In the genomic region with DNA sequence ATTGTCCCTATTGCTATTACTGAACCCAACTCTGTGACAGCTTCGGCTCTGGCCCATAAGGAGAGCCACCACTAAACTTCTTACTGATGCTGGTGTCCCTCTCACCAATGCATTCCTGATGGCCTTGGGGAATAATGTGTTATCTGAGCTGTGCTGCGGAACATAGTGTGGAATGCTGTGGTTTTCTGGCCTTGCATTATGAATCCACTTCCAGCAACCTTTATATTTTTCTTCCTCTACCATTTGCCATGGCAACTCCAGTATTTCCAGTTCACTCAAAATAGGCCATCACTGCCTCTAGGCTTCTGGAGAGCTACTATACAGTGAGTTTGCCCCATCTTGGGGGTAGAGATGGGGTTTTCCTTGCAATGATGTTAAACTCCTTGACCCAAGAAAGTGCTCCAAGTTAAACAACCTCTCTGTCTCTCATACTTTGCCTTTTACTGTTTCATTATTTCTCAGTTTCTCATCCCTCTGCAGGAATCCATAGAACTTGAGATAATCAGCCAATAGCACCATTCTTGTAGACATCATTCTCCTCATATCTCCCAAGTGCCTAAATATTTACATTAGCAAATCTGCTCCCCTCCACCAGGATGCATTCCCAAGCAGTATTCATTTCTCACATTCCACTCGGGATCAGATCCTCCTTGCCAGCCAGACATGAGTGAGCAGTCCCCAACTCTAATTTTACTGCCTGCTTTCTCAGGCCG, we compare ENCODE assay signal across 22 cellular contexts. TPM values are rescaled to one million over a fixed set of nuclear protein-coding genes. Genes with fewer than 3 reads are reported as not detected.
DNase-seq lines count a peak whose midpoint lies in the region; ATAC-seq and TF ChIP-seq lines count a peak whose summit lies in the region.
"Had no signal": no experiment of that assay in that cellular context is flagged by ENCODE, and none has a peak within 500 bp of the region (broad histone marks: within the 10 kb centered on the region; RNA-seq: fewer than 3 reads in every experiment).

No MANE protein-coding gene starts in this region.

- H3K27me3 Mint-ChIP-seq in activated naive CD8-positive, alpha-beta T cell treated with anti-CD3 and anti-CD28 coated beads, Interleukin-2, amount 50 U/mL, for 24 hours = no peaks in the 10 kb centered on the region
- H3K27me3 Mint-ChIP-seq in activated naive CD8-positive, alpha-beta T cell treated with anti-CD3 and anti-CD28 coated beads for 36 hours = no peaks in the 10 kb centered on the region

- peak overlapping the region; percentile 34 for H3K27ac Mint-ChIP-seq in activated naive CD8-positive, alpha-beta T cell treated with anti-CD3 and anti-CD28 coated beads, Interleukin-2, amount 50 U/mL, for 24 hours
- H3K27ac Mint-ChIP-seq in activated naive CD8-positive, alpha-beta T cell treated with anti-CD3 and anti-CD28 coated beads for 36 hours = no peak overlapping the region
- H3K27ac Mint-ChIP-seq: activated naive CD4-positive, alpha-beta T cell treated with anti-CD3 and anti-CD28 coated beads, Interleukin-2, amount 50 U/mL, for 72 hours; neural progenitor cell had no signal

- H3K9me3 Mint-ChIP-seq in activated naive CD8-positive, alpha-beta T cell treated with anti-CD3 and anti-CD28 coated beads, Interleukin-2, amount 50 U/mL, for 24 hours = no peaks in the 10 kb centered on the region
- H3K9me3 Mint-ChIP-seq in activated naive CD8-positive, alpha-beta T cell treated with anti-CD3 and anti-CD28 coated beads for 36 hours = no peaks in the 10 kb centered on the region
- H3K9me3 Mint-ChIP-seq: neural progenitor cell had no signal

- H3K36me3 Mint-ChIP-seq in activated naive CD8-positive, alpha-beta T cell treated with anti-CD3 and anti-CD28 coated beads, Interleukin-2, amount 50 U/mL, for 24 hours (ENCODE audit: low read depth) = no peaks in the 10 kb centered on the region
- H3K36me3 Mint-ChIP-seq in activated naive CD8-positive, alpha-beta T cell treated with anti-CD3 and anti-CD28 coated beads for 36 hours = no peaks in the 10 kb centered on the region
- H3K36me3 Mint-ChIP-seq: activated naive CD4-positive, alpha-beta T cell treated with anti-CD3 and anti-CD28 coated beads, Interleukin-2, amount 50 U/mL, for 72 hours; neural progenitor cell had no signal

- no peak for DNase-seq in activated naive CD8-positive, alpha-beta T cell treated with anti-CD3 and anti-CD28 coated beads, Interleukin-2, amount 50 U/mL, for 24 hours
- no peak for DNase-seq in activated naive CD8-positive, alpha-beta T cell treated with anti-CD3 and anti-CD28 coated beads for 36 hours
- DNase-seq in astrocyte of the spinal cord (ENCODE audit: low read depth, low spot score) = peak; percentile 44
- peak; percentile 57 for DNase-seq in iris pigment epithelial cell (ENCODE audit: low read depth)
- no peak for DNase-seq in stimulated activated CD4-positive, alpha-beta T cell treated with anti-CD3 and anti-CD28 coated beads, Interleukin-4, amount 100 ng/mL, for 4 hours
- DNase-seq in DMS153 treated with DMSO at 0.1 percent for 48 hours (lab: John Stamatoyannopoulos, UW; ENCODE audit: unreplicated experiment) = no peak
- DNase-seq in iPS-NIHi11 (ENCODE audit: low spot score) = no peak
- DNase-seq: dermis blood vessel endothelial cell; foreskin fibroblast; H7; Karpas-422; left ventricle myocardium superior; NCI-H1048; NCI-H187 treated with DMSO at 0.1 percent for 48 hours; NCI-H69; stimulated activated naive CD4-positive, alpha-beta T cell had no signal

- in situ Hi-C loops in astrocyte of the spinal cord (cut with HindIII; ENCODE audit: low sequenced_read_pairs) = no loop called here

- no peak for TF ChIP-seq CTCF in astrocyte of the spinal cord (IDR thresholded peaks at IDR 0.05; ENCODE audit: low read depth, low read length)

- H3K4me3 Mint-ChIP-seq in activated naive CD8-positive, alpha-beta T cell treated with anti-CD3 and anti-CD28 coated beads, Interleukin-2, amount 50 U/mL, for 24 hours = no peak overlapping the region
- no peak overlapping the region for H3K4me3 Mint-ChIP-seq in activated naive CD8-positive, alpha-beta T cell treated with anti-CD3 and anti-CD28 coated beads for 36 hours
- H3K4me3 Mint-ChIP-seq: neural progenitor cell had no signal

- H3K4me1 Mint-ChIP-seq in activated naive CD8-positive, alpha-beta T cell treated with anti-CD3 and anti-CD28 coated beads, Interleukin-2, amount 50 U/mL, for 24 hours = no peaks in the 10 kb centered on the region
- H3K4me1 Mint-ChIP-seq in activated naive CD8-positive, alpha-beta T cell treated with anti-CD3 and anti-CD28 coated beads for 36 hours = no peaks in the 10 kb centered on the region
- H3K4me1 Mint-ChIP-seq: neural progenitor cell had no signal

- no peak for ATAC-seq in activated naive CD8-positive, alpha-beta T cell treated with anti-CD3 and anti-CD28 coated beads, Interleukin-2, amount 50 U/mL, for 24 hours
- ATAC-seq in HG02884 (IDR thresholded peaks at IDR 0.05; ENCODE audit: unreplicated experiment) = no peak
- ATAC-seq: activated naive CD4-positive, alpha-beta T cell treated with anti-CD3 and anti-CD28 coated beads, Interleukin-2, amount 50 U/mL, for 72 hours; left ventricle myocardium superior had no signal

- H3K4me3 ChIP-seq in astrocyte of the spinal cord (ENCODE audit: low read depth, low read length) = no peak overlapping the region
- H3K4me3 ChIP-seq: BLaER1 treated with 17β-estradiol and CSF1 and Interleukin-3, amounts not matched to agents 10 nM and 100 nM; hepatocyte; neural progenitor cell; SK-N-MC had no signal

RNA-seq across cellular contexts. Expression of a gene that starts 11.1 kb away (rescaled TPM):
- total RNA-seq in activated naive CD8-positive, alpha-beta T cell treated with anti-CD3 and anti-CD28 coated beads for 36 hours = 1 to 10 TPM; 9.6 TPM

Comparison
In these comparisons a context has a peak if more than half of its experiments do, and no peak if none do; other contexts are left out.
1. DNase-seq: peak in astrocyte of the spinal cord (single experiment) and iris pigment epithelial cell (single experiment); none in activated naive CD8-positive, alpha-beta T cell treated with anti-CD3 and anti-CD28 coated beads, Interleukin-2, amount 50 U/mL, for 24 hours (single experiment), activated naive CD8-positive, alpha-beta T cell treated with anti-CD3 and anti-CD28 coated beads for 36 hours (single experiment), stimulated activated CD4-positive, alpha-beta T cell treated with anti-CD3 and anti-CD28 coated beads, Interleukin-4, amount 100 ng/mL, for 4 hours (0 of 2), DMS153 treated with DMSO at 0.1 percent for 48 hours (single experiment) and iPS-NIHi11 (single experiment).